Comparison of ENCODE assay signal across 23 cellular contexts in genomic region chr2:239516954-239517305, GRCh38.
"Had no signal": no experiment of that assay in that cellular context is flagged by ENCODE, and none has a peak within 500 bp of the region (broad histone marks: within the 10 kb centered on the region; RNA-seq: fewer than 3 reads in every experiment).

No MANE protein-coding gene starts in this region.

- H3K9me3 ChIP-seq: SK-N-SH had no signal

- H3K9ac ChIP-seq: KMS-11, SK-N-SH had no signal

- H3K4me3 ChIP-seq: K562 had no signal

- FAIRE-seq: HTR-8/SVneo, K562, RCC 7860 had no signal

- ATAC-seq: K562 had no signal

- H3K27ac ChIP-seq: HL-60, KMS-11 had no signal

- DNase-seq: Kasumi-1, MM.1S, NCI-H1092 treated with DMSO at 0.1 percent for 48 hours, NCI-H1436, NCI-H187, NCI-H2029, NCI-H2081 treated with DMSO at 0.1 percent for 48 hours, NCI-H2171, NCI-H226, NCI-H446, NCI-H510A, NCI-H524 treated with DMSO at 0.1 percent for 48 hours, NCI-H69, NCI-H774, RPMI8226, SHP77, SK-N-SH, SW 1271 had no signal

- H3K4me2 ChIP-seq: KMS-11, SK-N-SH had no signal
